1 cellular context compared by ENCODE assay signal in the genomic region with DNA sequence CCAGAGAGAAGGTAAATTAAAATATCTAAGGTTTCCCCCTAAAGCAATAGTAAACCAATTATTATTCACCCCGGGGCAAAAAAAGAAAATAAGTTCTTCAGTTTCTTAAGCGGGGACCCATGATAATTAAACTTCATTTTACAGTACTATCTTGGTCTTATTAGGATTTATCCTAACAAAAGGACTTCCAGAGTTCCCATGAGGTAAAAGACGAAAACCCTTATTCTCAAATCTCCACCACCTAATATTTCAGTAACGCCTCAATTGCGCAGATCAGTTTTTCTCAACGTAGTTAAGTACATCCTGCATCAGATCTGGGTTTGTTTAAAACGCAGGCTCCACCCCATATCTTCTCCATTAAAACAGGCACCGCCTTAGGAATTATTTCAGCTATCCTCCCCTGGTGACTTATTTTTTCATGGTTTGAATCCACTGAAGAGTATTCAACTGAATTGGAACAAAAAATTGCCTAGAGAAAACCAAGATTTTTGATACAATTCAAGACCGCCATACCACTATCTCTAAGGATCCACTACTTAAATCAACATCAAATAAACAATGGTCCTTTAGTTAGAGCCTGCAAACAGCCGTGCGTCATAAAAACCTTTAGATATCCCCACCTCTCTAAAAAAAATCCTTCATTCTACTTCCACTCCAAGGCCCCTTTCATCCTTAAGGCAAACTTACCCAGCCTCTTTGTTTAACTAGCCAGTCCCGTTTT.
TF ChIP-seq lines count a peak whose summit lies in the region.

No MANE protein-coding gene starts in this region.

TF ChIP-seq in HCT116, 20 proteins besides CTCF, POLR2A, EP300 and RAD21 (continued from another document):
- TF ChIP-seq, protein P1, sequence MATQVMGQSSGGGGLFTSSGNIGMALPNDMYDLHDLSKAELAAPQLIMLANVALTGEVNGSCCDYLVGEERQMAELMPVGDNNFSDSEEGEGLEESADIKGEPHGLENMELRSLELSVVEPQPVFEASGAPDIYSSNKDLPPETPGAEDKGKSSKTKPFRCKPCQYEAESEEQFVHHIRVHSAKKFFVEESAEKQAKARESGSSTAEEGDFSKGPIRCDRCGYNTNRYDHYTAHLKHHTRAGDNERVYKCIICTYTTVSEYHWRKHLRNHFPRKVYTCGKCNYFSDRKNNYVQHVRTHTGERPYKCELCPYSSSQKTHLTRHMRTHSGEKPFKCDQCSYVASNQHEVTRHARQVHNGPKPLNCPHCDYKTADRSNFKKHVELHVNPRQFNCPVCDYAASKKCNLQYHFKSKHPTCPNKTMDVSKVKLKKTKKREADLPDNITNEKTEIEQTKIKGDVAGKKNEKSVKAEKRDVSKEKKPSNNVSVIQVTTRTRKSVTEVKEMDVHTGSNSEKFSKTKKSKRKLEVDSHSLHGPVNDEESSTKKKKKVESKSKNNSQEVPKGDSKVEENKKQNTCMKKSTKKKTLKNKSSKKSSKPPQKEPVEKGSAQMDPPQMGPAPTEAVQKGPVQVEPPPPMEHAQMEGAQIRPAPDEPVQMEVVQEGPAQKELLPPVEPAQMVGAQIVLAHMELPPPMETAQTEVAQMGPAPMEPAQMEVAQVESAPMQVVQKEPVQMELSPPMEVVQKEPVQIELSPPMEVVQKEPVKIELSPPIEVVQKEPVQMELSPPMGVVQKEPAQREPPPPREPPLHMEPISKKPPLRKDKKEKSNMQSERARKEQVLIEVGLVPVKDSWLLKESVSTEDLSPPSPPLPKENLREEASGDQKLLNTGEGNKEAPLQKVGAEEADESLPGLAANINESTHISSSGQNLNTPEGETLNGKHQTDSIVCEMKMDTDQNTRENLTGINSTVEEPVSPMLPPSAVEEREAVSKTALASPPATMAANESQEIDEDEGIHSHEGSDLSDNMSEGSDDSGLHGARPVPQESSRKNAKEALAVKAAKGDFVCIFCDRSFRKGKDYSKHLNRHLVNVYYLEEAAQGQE (IDR thresholded peaks at IDR 0.05; ENCODE audit: low read depth) = no peak
- TF ChIP-seq, protein P2, sequence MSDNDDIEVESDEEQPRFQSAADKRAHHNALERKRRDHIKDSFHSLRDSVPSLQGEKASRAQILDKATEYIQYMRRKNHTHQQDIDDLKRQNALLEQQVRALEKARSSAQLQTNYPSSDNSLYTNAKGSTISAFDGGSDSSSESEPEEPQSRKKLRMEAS (IDR thresholded peaks at IDR 0.05) = no peak
- no peak for TF ChIP-seq ZNF274 (IDR thresholded peaks at IDR 0.05; ENCODE audit: low read depth, low read length)
- TF ChIP-seq, protein P3, sequence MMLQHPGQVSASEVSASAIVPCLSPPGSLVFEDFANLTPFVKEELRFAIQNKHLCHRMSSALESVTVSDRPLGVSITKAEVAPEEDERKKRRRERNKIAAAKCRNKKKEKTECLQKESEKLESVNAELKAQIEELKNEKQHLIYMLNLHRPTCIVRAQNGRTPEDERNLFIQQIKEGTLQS (IDR thresholded peaks at IDR 0.05) = no peak
- no peak for TF ChIP-seq JUND (IDR thresholded peaks at IDR 0.05)
- TF ChIP-seq SRF (IDR thresholded peaks at IDR 0.05; ENCODE audit: low read depth) = no peak
- TF ChIP-seq ZFX (IDR thresholded peaks at IDR 0.05) = no peak
